ENCODE assay signal across 14 cellular contexts in the genomic region with DNA sequence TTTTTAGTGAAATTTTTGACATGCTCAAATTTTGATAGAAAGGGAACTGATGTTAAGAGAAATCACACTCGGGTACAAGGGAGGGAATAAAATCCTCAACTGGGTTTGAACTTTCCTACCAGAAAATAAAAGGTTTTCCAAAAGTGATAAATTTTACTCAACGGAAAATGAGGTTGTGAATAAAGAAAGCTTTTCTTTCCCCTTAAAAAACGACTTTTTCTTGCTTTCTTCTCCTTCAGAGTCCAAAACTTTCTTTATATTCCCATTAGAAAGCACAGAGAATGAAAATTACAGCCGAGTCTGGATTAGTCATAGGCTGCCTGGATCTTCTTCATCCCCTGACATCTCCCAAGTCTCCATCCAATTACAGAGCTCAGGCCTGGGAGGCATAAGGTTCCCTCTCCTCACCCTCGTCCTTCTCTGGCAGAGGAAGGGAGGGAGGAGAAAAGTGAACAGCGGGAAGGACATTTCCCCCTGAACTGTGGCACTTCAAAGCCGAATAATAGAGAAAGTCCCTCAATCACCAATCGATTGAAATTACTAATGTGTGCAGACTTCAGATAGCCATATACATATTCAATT.
"Had no signal": no experiment of that assay in that cellular context is flagged by ENCODE, and none has a peak within 500 bp of the region (broad histone marks: within the 10 kb centered on the region; RNA-seq: fewer than 3 reads in every experiment).

No MANE protein-coding gene starts in this region.

- H3K4me3 Mint-ChIP-seq: activated CD4-positive, alpha-beta memory T cell treated with anti-CD3 and anti-CD28 coated beads, Interleukin-2, amount 10 ng/mL, durations not matched to agents 7 days and 5 days; naive thymus-derived CD8-positive, alpha-beta T cell; stimulated activated naive CD8-positive, alpha-beta T cell treated with anti-CD3 and anti-CD28 coated beads, Interleukin-15, amount 100 ng/mL, for 72 hours had no signal

- H3K9me3 Mint-ChIP-seq: activated CD4-positive, alpha-beta memory T cell treated with anti-CD3 and anti-CD28 coated beads, Interleukin-2, amount 10 ng/mL, durations not matched to agents 7 days and 5 days had no signal

- H3K36me3 ChIP-seq: lower lobe of right lung, thoracic aorta had no signal

- H3K4me1 Mint-ChIP-seq: activated CD4-positive, alpha-beta memory T cell treated with anti-CD3 and anti-CD28 coated beads, Interleukin-2, amount 10 ng/mL, durations not matched to agents 7 days and 5 days; stimulated activated naive CD8-positive, alpha-beta T cell treated with anti-CD3 and anti-CD28 coated beads, Interleukin-15, amount 100 ng/mL, for 72 hours had no signal

- H3K27ac Mint-ChIP-seq: activated CD4-positive, alpha-beta memory T cell treated with anti-CD3 and anti-CD28 coated beads, Interleukin-2, amount 10 ng/mL, durations not matched to agents 7 days and 5 days; naive thymus-derived CD8-positive, alpha-beta T cell had no signal

- H3K4me1 ChIP-seq: lower lobe of right lung had no signal

- H3K36me3 Mint-ChIP-seq: naive thymus-derived CD8-positive, alpha-beta T cell had no signal

- H3K4me3 ChIP-seq: lower lobe of right lung, mucosa of descending colon, thoracic aorta had no signal

- H3K9me3 ChIP-seq: lower lobe of right lung, mucosa of descending colon, thoracic aorta had no signal

- ATAC-seq: left cardiac atrium; lower lobe of right lung; naive thymus-derived CD8-positive, alpha-beta T cell; stimulated activated naive CD8-positive, alpha-beta T cell treated with anti-CD3 and anti-CD28 coated beads, Interleukin-15, amount 100 ng/mL, for 72 hours had no signal

- DNase-seq: activated CD4-positive, alpha-beta memory T cell treated with anti-CD3 and anti-CD28 coated beads, Interleukin-2, amount 10 ng/mL, durations not matched to agents 7 days and 5 days; activated CD4-positive, alpha-beta T cell treated with anti-CD3 and anti-CD28 coated beads for 1 hour; central memory CD4-positive, alpha-beta T cell; cortex of kidney; effector memory CD4-positive, alpha-beta T cell; left cardiac atrium; lower lobe of right lung; naive thymus-derived CD8-positive, alpha-beta T cell; stimulated activated CD4-positive, alpha-beta T cell treated with anti-CD3 and anti-CD28 coated beads, Interleukin-15, amount 100 ng/mL, for 24 hours; stimulated activated CD4-positive, alpha-beta T cell treated with anti-CD3 and anti-CD28 coated beads, Interleukin-4, amount 100 ng/mL, for 24 hours; stimulated activated naive CD8-positive, alpha-beta T cell treated with anti-CD3 and anti-CD28 coated beads, Interleukin-15, amount 100 ng/mL, for 72 hours; SW 1271 had no signal

- H3K27ac ChIP-seq: lower lobe of right lung, thoracic aorta had no signal

- H3K27me3 Mint-ChIP-seq: activated CD4-positive, alpha-beta memory T cell treated with anti-CD3 and anti-CD28 coated beads, Interleukin-2, amount 10 ng/mL, durations not matched to agents 7 days and 5 days; stimulated activated naive CD8-positive, alpha-beta T cell treated with anti-CD3 and anti-CD28 coated beads, Interleukin-15, amount 100 ng/mL, for 72 hours had no signal
